In genomic region chr22:17368144-17368726, GRCh38 we compare ENCODE assay signal across 9 cellular contexts. TPM values are rescaled to one million over a fixed set of nuclear protein-coding genes. Genes with fewer than 3 reads are reported as not detected.
DNase-seq lines count a peak whose midpoint lies in the region; ATAC-seq, FAIRE-seq and TF ChIP-seq lines count a peak whose summit lies in the region.
"Had no signal": no experiment of that assay in that cellular context is flagged by ENCODE, and none has a peak within 500 bp of the region (broad histone marks: within the 10 kb centered on the region; RNA-seq: fewer than 3 reads in every experiment).

No MANE protein-coding gene starts in this region.

- in situ Hi-C loops in GM12878 (cut with MboI): no loop called here

- H3K4me1 Mint-ChIP-seq in type B pancreatic cell (ENCODE audit: unreplicated experiment): peaks cover 21% of the 10 kb centered on the region

- H3K4me1 ChIP-seq in heart left ventricle (peaks cover 0 to 26% (median 11%) of the 10 kb centered on the region in 12 donors), GM12878 (ENCODE audit: control insufficient read depth, insufficient read depth, low read length) (no peaks in the 10 kb centered on the region), lung (ENCODE audit: control insufficient read depth in 2 of 2, insufficient read depth in 2 of 2, low read length in 2 of 2) (peaks cover 0 to 8% of the 10 kb centered on the region in 2 donors)

- TF ChIP-seq RAD21 in GM12878 (IDR thresholded peaks at IDR 0.05; ENCODE audit: insufficient read depth, low read depth, low read length): no peak

- H3K4me3 ChIP-seq in heart left ventricle (peak overlapping the region; percentile 41 to 81 (median 75)), GM12878 (no peak overlapping the region), lung (peak overlapping the region; percentile 4)

- H3K27me3 Mint-ChIP-seq in type B pancreatic cell: peaks cover 27% of the 10 kb centered on the region

- WGBS in heart left ventricle, 4 donors: 2 to 5% (median 4%) methylated on average over 18 of the region's 18 CpGs
- under 1% methylated on average over 18 of the region's 18 CpGs for WGBS in GM12878 (ENCODE audit: insufficient coverage, insufficient replicate concordance, low lambda C conversion rate, missing lambda C conversion rate)
- 4 to 6% methylated on average over 18 of the region's 18 CpGs for WGBS in lung, 2 donors

- CTCF ChIA-PET in GM12878 (lab: Yijun Ruan, JAX): no interaction called here

- TF ChIP-seq CTCF in heart left ventricle (IDR thresholded peaks at IDR 0.05) (no peak), GM12878 (IDR thresholded peaks at IDR 0.05 in 2 of 3, conservative IDR thresholded peaks at IDR 0.05 in 1 of 3; ENCODE audit: control insufficient read depth in 2 of 3, extremely low read depth in 1 of 3, insufficient read depth in 1 of 3, low read depth in 3 of 3, low read length in 3 of 3) (no peak), lung (IDR thresholded peaks at IDR 0.05; ENCODE audit: control extremely low read depth, extremely low read depth) (no peak), type B pancreatic cell (conservative IDR thresholded peaks at IDR 0.05) (no peak)

- no TSS peak for BruUV-seq in GM12878 (replicated peaks; lab: Mats Ljungman, UMichigan)

- no peaks in the 10 kb centered on the region for H3K9me3 Mint-ChIP-seq in type B pancreatic cell

- TF ChIP-seq POLR2A in heart left ventricle (IDR thresholded peaks at IDR 0.05) (no peak), GM12878 (IDR thresholded peaks at IDR 0.05; ENCODE audit: low read depth, low read length) (no peak)

- ATAC-seq in heart left ventricle (peak in 2 of 4 donors; percentile 24 to 56), Right ventricle myocardium superior (ENCODE audit: poor library complexity) (no peak), GM12878 (no peak), lung (ENCODE audit: insufficient read depth, low FRiP score) (peak; percentile 9), HG03280 (IDR thresholded peaks at IDR 0.05; ENCODE audit: unreplicated experiment) (no peak), HG02588 (IDR thresholded peaks at IDR 0.05; ENCODE audit: unreplicated experiment) (no peak)

- peak overlapping the region; percentile 90 for H3K27ac Mint-ChIP-seq in type B pancreatic cell

- RAD21 ChIA-PET in GM12878 (lab: Charles Lee; ENCODE audit: unreplicated experiment): no interaction called here

- H3K27ac ChIP-seq in heart left ventricle (peak overlapping the region in 11 of 12 donors; percentile 51 to 90 (median 84)), GM12878 (ENCODE audit: control insufficient read depth, insufficient read depth) (no peak overlapping the region), lung (ENCODE audit: low read depth in 1 of 2, low read length in 1 of 2) (peak overlapping the region; percentile 73 to 84)

- H3K4me2 ChIP-seq in GM12878 (ENCODE audit: control insufficient read depth, insufficient read depth): no peak overlapping the region

- no peaks in the 10 kb centered on the region for H3K36me3 Mint-ChIP-seq in type B pancreatic cell

- H3K27me3 ChIP-seq in heart left ventricle (peaks cover 0 to 66% (median 6%) of the 10 kb centered on the region in 9 donors), GM12878 (replicated peaks in 1 of 2; ENCODE audit: control insufficient read depth in 2 of 2, insufficient read depth in 2 of 2, low read length in 1 of 2) (peaks cover 6 to 22% of the 10 kb centered on the region in 2 experiments), lung (ENCODE audit: control insufficient read depth, insufficient read depth) (no peaks in the 10 kb centered on the region)

- no peak overlapping the region for H3K9ac ChIP-seq in GM12878 (ENCODE audit: control insufficient read depth, insufficient read depth, low read length)

- SMC1A ChIA-PET in GM12878 (lab: Charles Lee; ENCODE audit: uncharacterized antibody, unreplicated experiment): no interaction called here

- POLR2A ChIA-PET in GM12878 (lab: Charles Lee): no interaction called here

- no peak for TF ChIP-seq EP300 in GM12878 (IDR thresholded peaks at IDR 0.05; ENCODE audit: borderline replicate concordance in 1 of 2, control insufficient read depth in 1 of 2, low read depth in 2 of 2, low read length in 2 of 2)

- H3K9me3 ChIP-seq in heart left ventricle (no peaks in the 10 kb centered on the region), GM12878 (replicated peaks; ENCODE audit: control insufficient read depth, insufficient read depth, low read length) (no peaks in the 10 kb centered on the region), lung (ENCODE audit: control insufficient read depth in 2 of 2, insufficient read depth in 1 of 2, low read length in 1 of 2) (no peaks in the 10 kb centered on the region)

- no peaks in the 10 kb centered on the region for H3K36me3 ChIP-seq in heart left ventricle
- H3K36me3 ChIP-seq in GM12878 (ENCODE audit: control insufficient read depth in 2 of 2, insufficient read depth in 2 of 2, low read length in 1 of 2): no peaks in the 10 kb centered on the region
- no peaks in the 10 kb centered on the region for H3K36me3 ChIP-seq in lung (ENCODE audit: control insufficient read depth in 2 of 2, insufficient read depth in 2 of 2, low read length in 2 of 2)

- H2AFZ ChIP-seq in GM12878 (ENCODE audit: control insufficient read depth, low read depth, low read length): no peak overlapping the region

- intact Hi-C loops in heart left ventricle (cut with DNase I): loop anchor here (2.0 to 10.0 kb wide), 11 partner anchors 106 to 196 kb away; partner anchors contain the start of gene ADA2 (in 1 of the 10)
- intact Hi-C loops in Right ventricle myocardium superior (cut with DNase I): loop anchor here (5.0 to 10.0 kb wide), 2 partner anchors 113 to 134 kb away; no protein-coding TSS in a partner anchor
- intact Hi-C loops in GM12878 (cut with micrococcal nuclease; ENCODE audit: unreplicated experiment): loop anchor here (10.0 kb wide), 1 partner anchor 153 kb away; the partner anchor contains the start of gene ADA2

- FAIRE-seq in GM12878 (lab: Jason Lieb, UNC): no peak

- no peaks in the 10 kb centered on the region for H4K20me1 ChIP-seq in GM12878 (ENCODE audit: control insufficient read depth, insufficient read depth)

- peak overlapping the region; percentile 93 for H3K4me3 Mint-ChIP-seq in type B pancreatic cell

- no peaks in the 10 kb centered on the region for H3K79me2 ChIP-seq in GM12878 (ENCODE audit: control insufficient read depth, insufficient read depth, low read length)

- DNase-seq in heart left ventricle: peak in 1 of 5 donors; percentile 59
- DNase-seq in Right ventricle myocardium superior: no peak
- DNase-seq in GM12878 (ENCODE audit: low read depth, low spot score): no peak
- DNase-seq in lung (ENCODE audit: low spot score): no peak
- no peak for DNase-seq in type B pancreatic cell (ENCODE audit: extremely low spot score, unreplicated experiment)
- no peak for DNase-seq in HK-2 (ENCODE audit: unreplicated experiment)
- DNase-seq: OCI-M1 had no signal

TF ChIP-seq in GM12878, 131 proteins besides CTCF, POLR2A, EP300 and RAD21:
- TF ChIP-seq HCFC1 (IDR thresholded peaks at IDR 0.05; ENCODE audit: low read length) (no peak), EZH2 (IDR thresholded peaks at IDR 0.05; ENCODE audit: borderline replicate concordance, control insufficient read depth, low read depth, low read length) (0 out of 2 replicates have a peak, but pooled peaks have one; percentile 54)
TF ChIP-seq in GM12878: peak in this region for 1.

RNA-seq across cellular contexts. Expression of gene CECR2, which starts 1.0 kb away (rescaled TPM):
- total RNA-seq in heart left ventricle: 10 to 100 TPM in 1 of 9 donors, 1 to 10 TPM in 8; 4.7 to 11.6 (median 6.9) TPM
- polyA plus RNA-seq in heart left ventricle: 1 to 10 TPM; 3.8 to 4.4 TPM
- 5.5 TPM for total RNA-seq in Right ventricle myocardium superior
- total RNA-seq in GM12878 (2013; cell fraction: nucleolus; rRNA removed): 0.06 and 0.15 TPM in 2 replicates
- total RNA-seq in GM12878 (2014; rRNA removed): not detected in 2 replicates
- not detected in 2 replicates for total RNA-seq in GM12878 (2014; rRNA removed; fragmentation: Illumina TruSeq; extraction: Trizol)
- 0.08 and 0.13 TPM in 2 replicates for total RNA-seq in GM12878 (2021)
- polyA plus RNA-seq in GM12878 (2011; ENCODE audit: low read depth): not detected
- polyA plus RNA-seq in GM12878 (2011; rRNA removed): 0.01 TPM in 2 replicates
- 0.01 TPM in 1 of 2 replicates, not detected in the other for polyA plus RNA-seq in GM12878 (2011; cell fraction: cytosol; rRNA removed)
- polyA plus RNA-seq in GM12878 (2011; cell fraction: nucleus; rRNA removed): not detected in 2 replicates
- polyA plus RNA-seq in GM12878 (2012): 0.04 and 0.08 TPM in 2 replicates
- polyA plus RNA-seq in GM12878 (2014; fragmentation: Illumina TruSeq; extraction: Trizol): not detected in 2 replicates
- polyA plus RNA-seq in GM12878 (2014; fragmentation: Nextera tagmentation; extraction: Ambion mirVana): not detected
- not detected in 2 replicates for polyA plus RNA-seq in GM12878 (2014; rRNA removed)
- polyA plus RNA-seq in GM12878 (2016; fragmentation: Nextera tagmentation; extraction: Ambion mirVana): under 1 TPM in 1 of 2 experiments, not detected in 1; 0.01 TPM
- under 0.01 TPM in 1 of 2 replicates, not detected in the other for polyA minus RNA-seq in GM12878 (2011; rRNA and poly(A)+ RNA removed)
- polyA minus RNA-seq in GM12878 (2011; cell fraction: cytosol; rRNA and poly(A)+ RNA removed): not detected in 2 replicates
- under 0.01 TPM in 1 of 2 replicates, not detected in the other for polyA minus RNA-seq in GM12878 (2011; cell fraction: nucleus; rRNA and poly(A)+ RNA removed)
- 10 to 100 TPM; 12.5 to 14.5 TPM for total RNA-seq in lung
- 1 to 10 TPM; 1.1 to 3.0 TPM for polyA plus RNA-seq in lung
- total RNA-seq in type B pancreatic cell (ENCODE audit: low replicate concordance): 7.9 and 25.3 TPM in 2 replicates
